In genomic region chr3:139458348-139458747, GRCh38 we compare ENCODE assay signal across 3 cellular contexts.
TF ChIP-seq lines count a peak whose summit lies in the region.

No MANE protein-coding gene starts in this region.

TF ChIP-seq in IMR-90, 13 proteins besides CTCF, POLR2A, EP300 and RAD21:
- TF ChIP-seq CEBPB (IDR thresholded peaks at IDR 0.05; ENCODE audit: low read depth, low read length) (peak; percentile 58), MXI1 (IDR thresholded peaks at IDR 0.05; ENCODE audit: borderline replicate concordance, low read depth, low read length) (no peak)
TF ChIP-seq in IMR-90: peak in this region for 1.

TF ChIP-seq in Ishikawa, 13 proteins besides CTCF, POLR2A, EP300 and RAD21:
- TF ChIP-seq CEBPB (IDR thresholded peaks at IDR 0.05) (peak; percentile 48; the same call in 1 of the 2 replicates), NFIC (IDR thresholded peaks at IDR 0.05) (no peak)

TF ChIP-seq in H1, 55 proteins besides CTCF, POLR2A, EP300 and RAD21:
- peak; percentile 59; the same call in 1 of the 2 replicates for TF ChIP-seq CEBPB (IDR thresholded peaks at IDR 0.05; ENCODE audit: low read depth, low read length)
- no peak for TF ChIP-seq EGR1 (IDR thresholded peaks at IDR 0.05; ENCODE audit: borderline replicate concordance, low read depth, low read length)
